ENCODE assay signal across 25 cellular contexts in the genomic region with DNA sequence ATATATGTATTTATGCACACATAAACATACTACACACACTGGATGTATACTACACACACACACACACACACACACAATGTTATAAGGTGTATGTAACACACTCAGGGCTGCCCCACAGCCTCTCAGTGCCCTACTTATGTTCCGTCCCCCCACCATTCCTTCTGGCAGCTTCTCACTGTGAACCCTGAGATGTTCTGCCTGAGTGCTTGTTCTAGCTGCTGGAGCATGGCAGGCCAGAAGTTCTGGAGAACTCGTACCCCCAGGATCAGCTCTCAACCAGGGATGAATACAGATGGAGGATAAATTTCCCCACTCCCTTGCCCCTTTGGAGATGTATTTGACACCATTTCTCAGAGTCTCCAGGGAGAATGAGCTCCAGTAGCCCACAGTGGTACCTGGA.
"Had no signal": no experiment of that assay in that cellular context is flagged by ENCODE, and none has a peak within 500 bp of the region (broad histone marks: within the 10 kb centered on the region; RNA-seq: fewer than 3 reads in every experiment).

No MANE protein-coding gene starts in this region.

- ATAC-seq: foreskin keratinocyte; gastroesophageal sphincter; heart left ventricle; left lung; naive thymus-derived CD8-positive, alpha-beta T cell; pancreas; right lobe of liver; stimulated activated naive B cell treated with anti-CD40 and anti-IgM and Interleukin-4, amounts not matched to agents 10 μg/mL and 1 μg/mL and 100 μg/mL, for 72 hours; upper lobe of right lung had no signal

- DNase-seq: effector memory CD4-positive, alpha-beta T cell; foreskin keratinocyte; heart left ventricle; kidney; left lung; mesendoderm; midbrain; naive thymus-derived CD8-positive, alpha-beta T cell; pancreas; right lobe of liver; small intestine; stimulated activated CD4-positive, alpha-beta T cell treated with anti-CD3 and anti-CD28 coated beads, Interleukin-15, amount 100 ng/mL, for 24 hours; stimulated activated CD4-positive, alpha-beta T cell treated with anti-CD3 and anti-CD28 coated beads, Interleukin-2, amount 100 ng/mL, for 48 hours; stimulated activated naive B cell treated with anti-CD40 and anti-IgM and Interleukin-4, amounts not matched to agents 10 μg/mL and 1 μg/mL and 100 μg/mL, for 72 hours; transverse colon; upper lobe of right lung had no signal

- H3K4me3 ChIP-seq: coronary artery, esophagus muscularis mucosa, gastroesophageal sphincter, heart left ventricle, hepatocyte, left lung, pancreas, right lobe of liver, thoracic aorta, transverse colon, upper lobe of right lung, vagina had no signal

- H3K27ac ChIP-seq: coronary artery, esophagus muscularis mucosa, foreskin keratinocyte, gastroesophageal sphincter, hepatocyte, left lung, neutrophil, pancreas, right lobe of liver, thoracic aorta, transverse colon, upper lobe of right lung, vagina had no signal

- H2AFZ ChIP-seq: hepatocyte had no signal

- FAIRE-seq: endothelial cell of umbilical vein, kidney, pancreas, small intestine had no signal

- H3K4me1 ChIP-seq: right lobe of liver had no signal

- H3K9me3 ChIP-seq: esophagus muscularis mucosa, gastroesophageal sphincter, heart left ventricle, left lung, neutrophil, pancreas, right lobe of liver, thoracic aorta, transverse colon, upper lobe of right lung, vagina had no signal

- H3K4me2 ChIP-seq: hepatocyte had no signal

- H3K4me3 Mint-ChIP-seq: naive thymus-derived CD8-positive, alpha-beta T cell; stimulated activated naive B cell treated with anti-CD40 and anti-IgM and Interleukin-4, amounts not matched to agents 10 μg/mL and 1 μg/mL and 100 μg/mL, for 72 hours; stimulated activated naive CD8-positive, alpha-beta T cell treated with anti-CD3 and anti-CD28 coated beads, Interleukin-15, Interleukin-2, amounts not matched to agents 100 ng/mL and 50 ng/mL, for 24 hours had no signal

- H3K27ac Mint-ChIP-seq: naive thymus-derived CD8-positive, alpha-beta T cell; stimulated activated naive B cell treated with anti-CD40 and anti-IgM and Interleukin-4, amounts not matched to agents 10 μg/mL and 1 μg/mL and 100 μg/mL, for 72 hours; stimulated activated naive CD8-positive, alpha-beta T cell treated with anti-CD3 and anti-CD28 coated beads, Interleukin-15, Interleukin-2, amounts not matched to agents 100 ng/mL and 50 ng/mL, for 24 hours had no signal

- H3K79me2 ChIP-seq: hepatocyte had no signal

- H3K9me3 Mint-ChIP-seq: naive thymus-derived CD8-positive, alpha-beta T cell; stimulated activated naive B cell treated with anti-CD40 and anti-IgM and Interleukin-4, amounts not matched to agents 10 μg/mL and 1 μg/mL and 100 μg/mL, for 72 hours; stimulated activated naive CD8-positive, alpha-beta T cell treated with anti-CD3 and anti-CD28 coated beads, Interleukin-15, Interleukin-2, amounts not matched to agents 100 ng/mL and 50 ng/mL, for 24 hours had no signal

- H3K36me3 ChIP-seq: esophagus muscularis mucosa, gastroesophageal sphincter, heart left ventricle, left lung, neutrophil, pancreas, right lobe of liver, thoracic aorta, transverse colon, upper lobe of right lung, vagina had no signal

- H3K27me3 ChIP-seq: esophagus muscularis mucosa, foreskin keratinocyte, gastroesophageal sphincter, heart left ventricle, hepatocyte, neutrophil, pancreas, right lobe of liver, transverse colon, upper lobe of right lung, vagina had no signal

- H3K36me3 Mint-ChIP-seq: naive thymus-derived CD8-positive, alpha-beta T cell; stimulated activated naive B cell treated with anti-CD40 and anti-IgM and Interleukin-4, amounts not matched to agents 10 μg/mL and 1 μg/mL and 100 μg/mL, for 72 hours had no signal
